Comparison of ENCODE assay signal across 1 cellular context in the genomic region with DNA sequence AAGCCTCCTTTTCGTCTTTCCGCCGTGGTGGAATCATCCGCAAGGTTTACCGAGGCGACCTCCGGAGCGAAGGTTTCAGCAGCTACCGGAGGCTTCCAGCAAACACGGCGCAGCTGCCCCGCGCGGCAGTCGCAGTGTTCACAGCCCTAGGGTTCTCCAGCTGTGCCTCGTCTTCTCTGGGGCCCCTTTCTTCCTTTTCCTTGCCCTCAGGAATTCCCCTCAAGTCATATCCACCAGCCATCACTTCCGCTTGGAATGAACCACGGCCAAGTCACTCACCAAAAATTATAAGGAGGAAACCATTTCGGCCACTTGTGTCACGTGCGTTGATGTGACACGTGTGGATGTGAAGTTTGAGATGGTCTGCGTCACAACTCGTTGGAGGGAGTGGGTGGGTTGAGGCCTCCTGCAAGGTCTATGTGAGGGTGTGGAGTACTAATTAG.
A peak's percentile ranks its signal among the peaks of the same experiment; 100 is the strongest.
TF ChIP-seq lines count a peak whose summit lies in the region.

No MANE protein-coding gene starts in this region.

TF ChIP-seq in WTC11, 78 proteins besides CTCF, POLR2A, EP300 and RAD21 (continued from another document):
- TF ChIP-seq, protein P1, sequence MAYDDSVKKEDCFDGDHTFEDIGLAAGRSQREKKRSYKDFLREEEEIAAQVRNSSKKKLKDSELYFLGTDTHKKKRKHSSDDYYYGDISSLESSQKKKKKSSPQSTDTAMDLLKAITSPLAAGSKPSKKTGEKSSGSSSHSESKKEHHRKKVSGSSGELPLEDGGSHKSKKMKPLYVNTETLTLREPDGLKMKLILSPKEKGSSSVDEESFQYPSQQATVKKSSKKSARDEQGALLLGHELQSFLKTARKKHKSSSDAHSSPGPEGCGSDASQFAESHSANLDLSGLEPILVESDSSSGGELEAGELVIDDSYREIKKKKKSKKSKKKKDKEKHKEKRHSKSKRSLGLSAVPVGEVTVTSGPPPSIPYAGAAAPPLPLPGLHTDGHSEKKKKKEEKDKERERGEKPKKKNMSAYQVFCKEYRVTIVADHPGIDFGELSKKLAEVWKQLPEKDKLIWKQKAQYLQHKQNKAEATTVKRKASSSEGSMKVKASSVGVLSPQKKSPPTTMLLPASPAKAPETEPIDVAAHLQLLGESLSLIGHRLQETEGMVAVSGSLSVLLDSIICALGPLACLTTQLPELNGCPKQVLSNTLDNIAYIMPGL (CRISPR knock-in tag; IDR thresholded peaks at IDR 0.05) = 0 out of 2 replicates have a peak, but pooled peaks have one; percentile 14
TF ChIP-seq in WTC11: peak in this region for 4.
